In genomic region chr14:33786091-33786825, GRCh38 we compare ENCODE assay signal across 16 cellular contexts.
DNase-seq lines count a peak whose midpoint lies in the region; ATAC-seq, FAIRE-seq and TF ChIP-seq lines count a peak whose summit lies in the region.
"Had no signal": no experiment of that assay in that cellular context is flagged by ENCODE, and none has a peak within 500 bp of the region (broad histone marks: within the 10 kb centered on the region; RNA-seq: fewer than 3 reads in every experiment).

No MANE protein-coding gene starts in this region.

- peaks cover 4% of the 10 kb centered on the region for H3K36me3 Mint-ChIP-seq in nephron progenitor cell (ENCODE audit: low read depth)
- H3K36me3 Mint-ChIP-seq: CD4-positive, alpha-beta memory T cell had no signal

- intact Hi-C loops in sciatic nerve (cut with DNase I): no loop called here

- no peak for DNase-seq in D721Med (ENCODE audit: insufficient read length, low spot score)
- DNase-seq in Karpas-422: no peak
- peak; percentile 71 for DNase-seq in NCI-H82 treated with DMSO at 0.1 percent for 48 hours (lab: John Stamatoyannopoulos, UW; ENCODE audit: unreplicated experiment)
- no peak for DNase-seq in nephron progenitor cell
- no peak for DNase-seq in GM19239 (ENCODE audit: insufficient read length, low spot score)
- DNase-seq in sciatic nerve (ENCODE audit: low spot score): no peak
- no peak for DNase-seq in glomerular visceral epithelial cell (ENCODE audit: extremely low spot score)
- DNase-seq: BE2C; CD4-positive, alpha-beta memory T cell; DND-41; GF-D8 had no signal

- no peak overlapping the region for H3K4me3 Mint-ChIP-seq in nephron progenitor cell
- H3K4me3 Mint-ChIP-seq: CD4-positive, alpha-beta memory T cell had no signal

- peak overlapping the region; percentile 19; the same call in 1 of the 2 replicates for H2AFZ ChIP-seq in Karpas-422 (ENCODE audit: low read length)

- H3K9me3 Mint-ChIP-seq in nephron progenitor cell: peaks cover 3% of the 10 kb centered on the region
- H3K9me3 Mint-ChIP-seq: CD4-positive, alpha-beta memory T cell had no signal

- no peaks in the 10 kb centered on the region for H4K20me1 ChIP-seq in Karpas-422 (ENCODE audit: insufficient read depth, low read depth, low read length)

- no peak overlapping the region for H3K4me3 ChIP-seq in Karpas-422 (ENCODE audit: low read length)

- H3K27me3 Mint-ChIP-seq in nephron progenitor cell (ENCODE audit: low read depth, poor library complexity): peaks cover 5% of the 10 kb centered on the region

- H3K79me2 ChIP-seq in Karpas-422 (ENCODE audit: low read length): no peaks in the 10 kb centered on the region

- peaks cover 64% of the 10 kb centered on the region for H3K4me1 Mint-ChIP-seq in nephron progenitor cell

- H3K4me2 ChIP-seq in Karpas-422 (ENCODE audit: low read depth, low read length, poor library complexity, severe bottlenecking): no peak overlapping the region

- no peak overlapping the region for H3K9ac ChIP-seq in Karpas-422 (ENCODE audit: low read length)

- H3K27ac Mint-ChIP-seq in nephron progenitor cell: peak overlapping the region; percentile 36
- H3K27ac Mint-ChIP-seq: CD4-positive, alpha-beta memory T cell had no signal

- H3K9me3 ChIP-seq in Karpas-422 (ENCODE audit: low read length): no peaks in the 10 kb centered on the region
- H3K9me3 ChIP-seq: BE2C had no signal

- H3K36me3 ChIP-seq in Karpas-422 (ENCODE audit: insufficient read depth, low read length): no peaks in the 10 kb centered on the region
- H3K36me3 ChIP-seq: BE2C had no signal

- peak; percentile 71 for FAIRE-seq in D721Med (lab: Jason Lieb, UNC)
- no peak for FAIRE-seq in GM19239 (lab: Jason Lieb, UNC)
- FAIRE-seq: A204.1, HepG2, HTR-8/SVneo had no signal

- no peak for ATAC-seq in sciatic nerve
- ATAC-seq: HCT116, HepG2 had no signal

- TF ChIP-seq CTCF in D721Med (IDR thresholded peaks at IDR 0.05; ENCODE audit: insufficient read depth, missing control alignments) (no peak), nephron progenitor cell (IDR thresholded peaks at IDR 0.05) (no peak)

- no peak overlapping the region for H3K27ac ChIP-seq in Karpas-422 (ENCODE audit: low read length)
- H3K27ac ChIP-seq: C4-2B had no signal

- H3K9me2 ChIP-seq in Karpas-422 (replicated peaks; ENCODE audit: insufficient read depth, low read length): no peaks in the 10 kb centered on the region

- no peaks in the 10 kb centered on the region for H3K27me3 ChIP-seq in Karpas-422 (ENCODE audit: low read length)
- H3K27me3 ChIP-seq: BE2C had no signal

- H3K4me1 ChIP-seq in Karpas-422 (ENCODE audit: low read length): peaks cover 70% of the 10 kb centered on the region
